1 cellular context compared by ENCODE assay signal in genomic region chr3:69012111-69012835, GRCh38.
TF ChIP-seq lines count a peak whose summit lies in the region.

No MANE protein-coding gene starts in this region.

TF ChIP-seq in GM23338, 12 proteins besides CTCF, POLR2A, EP300 and RAD21 (continued from another document):
- TF ChIP-seq ZNF462 (CRISPR knock-in tag; IDR thresholded peaks at IDR 0.05) = no peak
